ENCODE assay signal across 1 cellular context in the genomic region with DNA sequence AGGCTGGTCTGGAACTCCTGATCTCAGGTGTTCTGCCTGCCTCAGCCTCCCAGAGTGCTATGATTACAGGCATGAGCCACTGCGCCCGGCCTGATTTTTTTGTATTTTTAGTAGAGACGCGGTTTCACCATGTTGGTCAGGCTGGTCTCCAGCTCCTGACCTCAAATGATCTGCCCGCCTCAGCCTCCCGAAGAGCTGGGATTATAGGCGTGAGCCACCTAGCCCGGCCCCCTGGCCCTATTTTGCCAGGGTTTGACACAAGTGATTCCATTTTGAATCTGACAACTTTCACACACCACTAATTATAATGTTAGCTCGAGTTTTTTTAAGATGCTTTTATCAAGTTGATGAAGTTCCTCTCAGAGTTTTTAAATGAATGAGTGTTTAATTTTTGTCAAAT.
TF ChIP-seq lines count a peak whose summit lies in the region.

No MANE protein-coding gene starts in this region.

TF ChIP-seq in GM12878, 131 proteins besides CTCF, POLR2A, EP300 and RAD21 (continued from another document):
- TF ChIP-seq, protein P1, sequence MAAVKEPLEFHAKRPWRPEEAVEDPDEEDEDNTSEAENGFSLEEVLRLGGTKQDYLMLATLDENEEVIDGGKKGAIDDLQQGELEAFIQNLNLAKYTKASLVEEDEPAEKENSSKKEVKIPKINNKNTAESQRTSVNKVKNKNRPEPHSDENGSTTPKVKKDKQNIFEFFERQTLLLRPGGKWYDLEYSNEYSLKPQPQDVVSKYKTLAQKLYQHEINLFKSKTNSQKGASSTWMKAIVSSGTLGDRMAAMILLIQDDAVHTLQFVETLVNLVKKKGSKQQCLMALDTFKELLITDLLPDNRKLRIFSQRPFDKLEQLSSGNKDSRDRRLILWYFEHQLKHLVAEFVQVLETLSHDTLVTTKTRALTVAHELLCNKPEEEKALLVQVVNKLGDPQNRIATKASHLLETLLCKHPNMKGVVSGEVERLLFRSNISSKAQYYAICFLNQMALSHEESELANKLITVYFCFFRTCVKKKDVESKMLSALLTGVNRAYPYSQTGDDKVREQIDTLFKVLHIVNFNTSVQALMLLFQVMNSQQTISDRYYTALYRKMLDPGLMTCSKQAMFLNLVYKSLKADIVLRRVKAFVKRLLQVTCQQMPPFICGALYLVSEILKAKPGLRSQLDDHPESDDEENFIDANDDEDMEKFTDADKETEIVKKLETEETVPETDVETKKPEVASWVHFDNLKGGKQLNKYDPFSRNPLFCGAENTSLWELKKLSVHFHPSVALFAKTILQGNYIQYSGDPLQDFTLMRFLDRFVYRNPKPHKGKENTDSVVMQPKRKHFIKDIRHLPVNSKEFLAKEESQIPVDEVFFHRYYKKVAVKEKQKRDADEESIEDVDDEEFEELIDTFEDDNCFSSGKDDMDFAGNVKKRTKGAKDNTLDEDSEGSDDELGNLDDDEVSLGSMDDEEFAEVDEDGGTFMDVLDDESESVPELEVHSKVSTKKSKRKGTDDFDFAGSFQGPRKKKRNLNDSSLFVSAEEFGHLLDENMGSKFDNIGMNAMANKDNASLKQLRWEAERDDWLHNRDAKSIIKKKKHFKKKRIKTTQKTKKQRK (IDR thresholded peaks at IDR 0.05; ENCODE audit: low read depth, low read length) = no peak
TF ChIP-seq in GM12878: peak in this region for 4.
